ENCODE assay signal across 23 cellular contexts in genomic region chr5:140870221-140871201, GRCh38. TPM values are rescaled to one million over a fixed set of nuclear protein-coding genes. Genes with fewer than 3 reads are reported as not detected.
"Had no signal": no experiment of that assay in that cellular context is flagged by ENCODE, and none has a peak within 500 bp of the region (broad histone marks: within the 10 kb centered on the region; RNA-seq: fewer than 3 reads in every experiment).

No MANE protein-coding gene starts in this region.

- H3K36me3 Mint-ChIP-seq: T-cell had no signal

- H3K27me3 Mint-ChIP-seq: brain had no signal

- H3K4me3 Mint-ChIP-seq: activated CD4-positive, alpha-beta memory T cell treated with anti-CD3 and anti-CD28 coated beads for 36 hours; activated CD4-positive, alpha-beta T cell treated with anti-CD3 and anti-CD28 coated beads, Interleukin-2, amount 10 ng/mL, durations not matched to agents 7 days and 5 days; activated naive CD8-positive, alpha-beta T cell; T-cell had no signal

- FAIRE-seq: astrocyte, RCC 7860, TTC549 had no signal

- ATAC-seq: PC-3, T-cell had no signal

- H3K27ac Mint-ChIP-seq: activated CD4-positive, alpha-beta memory T cell treated with anti-CD3 and anti-CD28 coated beads for 36 hours; activated naive CD8-positive, alpha-beta T cell; T-cell had no signal

- H3K4me1 Mint-ChIP-seq: activated CD4-positive, alpha-beta T cell treated with anti-CD3 and anti-CD28 coated beads, Interleukin-2, amount 10 ng/mL, durations not matched to agents 7 days and 5 days; T-cell had no signal

- DNase-seq: activated CD4-positive, alpha-beta memory T cell treated with anti-CD3 and anti-CD28 coated beads for 36 hours; activated CD4-positive, alpha-beta T cell treated with anti-CD3 and anti-CD28 coated beads, Interleukin-2, amount 10 ng/mL, durations not matched to agents 7 days and 5 days; activated CD4-positive, CD25-positive, alpha-beta regulatory T cell; activated naive CD4-positive, alpha-beta T cell; amygdala; MM.1S; NCI-H1105 treated with DMSO at 0.1 percent for 48 hours; NCI-H1436 treated with DMSO at 0.1 percent for 48 hours; NCI-H187; NCI-H2081; NCI-H510A treated with DMSO at 0.1 percent for 48 hours; NCI-H69; PC-3; SIG-M5; T-cell; T-helper 2 cell; T1000 had no signal

RNA-seq across cellular contexts. Expression of gene PCDHA11, which starts 1.8 kb away (rescaled TPM):
- total RNA-seq: activated CD4-positive, alpha-beta memory T cell treated with anti-CD3 and anti-CD28 coated beads for 36 hours; activated CD4-positive, alpha-beta T cell treated with anti-CD3 and anti-CD28 coated beads, Interleukin-2, amount 10 ng/mL, durations not matched to agents 7 days and 5 days; activated CD8-positive, alpha-beta memory T cell treated with anti-CD3 and anti-CD28 coated beads for 36 hours; T-cell had no signal

RNA-seq across cellular contexts. Expression of gene PCDHA12, which starts 4.6 kb away (rescaled TPM):
- total RNA-seq: activated CD4-positive, alpha-beta memory T cell treated with anti-CD3 and anti-CD28 coated beads for 36 hours; activated CD4-positive, alpha-beta T cell treated with anti-CD3 and anti-CD28 coated beads, Interleukin-2, amount 10 ng/mL, durations not matched to agents 7 days and 5 days; activated CD8-positive, alpha-beta memory T cell treated with anti-CD3 and anti-CD28 coated beads for 36 hours; T-cell had no signal

RNA-seq across cellular contexts. Expression of gene PCDHA13, which starts 11.4 kb away (rescaled TPM):
- total RNA-seq: activated CD4-positive, alpha-beta memory T cell treated with anti-CD3 and anti-CD28 coated beads for 36 hours; activated CD4-positive, alpha-beta T cell treated with anti-CD3 and anti-CD28 coated beads, Interleukin-2, amount 10 ng/mL, durations not matched to agents 7 days and 5 days; activated CD8-positive, alpha-beta memory T cell treated with anti-CD3 and anti-CD28 coated beads for 36 hours; T-cell had no signal

RNA-seq across cellular contexts. Expression of gene PCDHA10, which starts 14.8 kb away (rescaled TPM):
- total RNA-seq: activated CD4-positive, alpha-beta memory T cell treated with anti-CD3 and anti-CD28 coated beads for 36 hours; activated CD4-positive, alpha-beta T cell treated with anti-CD3 and anti-CD28 coated beads, Interleukin-2, amount 10 ng/mL, durations not matched to agents 7 days and 5 days; activated CD8-positive, alpha-beta memory T cell treated with anti-CD3 and anti-CD28 coated beads for 36 hours had no signal

RNA-seq across cellular contexts. Expression of gene PCDHA9, which starts 22.3 kb away (rescaled TPM):
- total RNA-seq: activated CD4-positive, alpha-beta memory T cell treated with anti-CD3 and anti-CD28 coated beads for 36 hours; activated CD4-positive, alpha-beta T cell treated with anti-CD3 and anti-CD28 coated beads, Interleukin-2, amount 10 ng/mL, durations not matched to agents 7 days and 5 days; activated CD8-positive, alpha-beta memory T cell treated with anti-CD3 and anti-CD28 coated beads for 36 hours; T-cell had no signal
